In the genomic region with DNA sequence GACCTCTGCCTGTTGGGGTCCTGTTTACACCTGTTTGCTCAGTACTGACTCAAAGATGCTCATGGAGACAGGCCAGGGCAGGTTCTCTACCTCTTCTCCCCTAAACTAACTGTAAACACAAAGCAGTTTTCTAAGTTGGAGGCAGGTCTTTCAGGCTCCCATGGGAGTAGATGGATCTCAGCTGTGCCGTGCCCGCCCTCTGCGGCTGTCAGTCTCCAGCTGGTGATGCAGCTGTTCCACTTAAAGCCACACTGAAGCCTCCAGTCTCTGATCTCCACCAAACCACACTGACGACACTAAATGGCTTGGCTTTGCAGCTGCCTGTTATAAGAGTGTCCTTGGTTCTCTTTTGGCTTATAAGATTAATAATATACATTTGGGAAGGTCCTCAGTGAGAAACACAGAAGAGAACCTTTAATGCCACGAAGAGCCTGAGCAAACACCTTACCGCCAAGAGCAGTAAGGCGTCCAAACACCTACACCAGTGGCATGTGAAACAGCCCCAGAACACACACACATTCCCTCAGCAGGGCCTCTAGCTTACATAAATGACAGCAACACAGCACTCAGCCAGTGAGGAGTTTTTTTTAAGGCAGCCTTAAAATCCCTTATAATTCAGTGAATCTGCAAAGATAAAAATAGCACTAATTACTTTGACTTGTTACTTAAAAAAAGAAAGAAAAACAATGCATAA, we compare ENCODE assay signal across 1 cellular context.
TF ChIP-seq lines count a peak whose summit lies in the region.

No MANE protein-coding gene starts in this region.

TF ChIP-seq in GM12878, 131 proteins besides CTCF, POLR2A, EP300 and RAD21 (continued from another document):
- TF ChIP-seq GATAD2B (conservative IDR thresholded peaks at IDR 0.05; ENCODE audit: low read depth) (peak; percentile 39; the same call in 1 of the 2 replicates), ZNF622 (IDR thresholded peaks at IDR 0.05) (no peak)
